ENCODE assay signal across 22 cellular contexts in genomic region chr6:27771240-27771639, GRCh38.
DNase-seq lines count a peak whose midpoint lies in the region; ATAC-seq and TF ChIP-seq lines count a peak whose summit lies in the region.
"Had no signal": no experiment of that assay in that cellular context is flagged by ENCODE, and none has a peak within 500 bp of the region (broad histone marks: within the 10 kb centered on the region; RNA-seq: fewer than 3 reads in every experiment).

No MANE protein-coding gene starts in this region.

- H3F3A ChIP-seq in neural progenitor cell (ENCODE audit: low read depth): peaks cover 34% of the 10 kb centered on the region

- intact Hi-C loops in left lung (cut with DNase I): no loop called here

- H3K27me3 Mint-ChIP-seq in endodermal cell (ENCODE audit: insufficient read depth) (peaks cover 52% of the 10 kb centered on the region), neural progenitor cell (ENCODE audit: insufficient read depth, low read depth) (peaks cover 2% of the 10 kb centered on the region)

- no peak overlapping the region for H3K27ac ChIP-seq in endodermal cell (ENCODE audit: low read depth, low read length)
- no peak overlapping the region for H3K27ac ChIP-seq in neural progenitor cell
- no peak overlapping the region for H3K27ac ChIP-seq in left lung
- H3K27ac ChIP-seq: breast epithelium, coronary artery, PC-9, upper lobe of right lung had no signal

- peak overlapping the region; percentile 54 for H3K4me3 Mint-ChIP-seq in endodermal cell
- no peak overlapping the region for H3K4me3 Mint-ChIP-seq in neural progenitor cell
- H3K4me3 Mint-ChIP-seq: natural killer cell treated with Interleukin-12 subunit alpha and Interleukin-12 subunit beta and Interleukin-15 and Interleukin-18, amount 100 ng/mL, for 72 hours had no signal

- ATAC-seq in GM18868 (IDR thresholded peaks at IDR 0.05; ENCODE audit: unreplicated experiment): no peak
- no peak for ATAC-seq in left lung
- ATAC-seq in GM21447 (IDR thresholded peaks at IDR 0.05; ENCODE audit: unreplicated experiment): no peak
- ATAC-seq: activated CD8-positive, alpha-beta T cell treated with anti-CD3 and anti-CD28 coated beads for 36 hours; natural killer cell treated with Interleukin-12 subunit alpha and Interleukin-12 subunit beta and Interleukin-15 and Interleukin-18, amount 100 ng/mL, for 72 hours; upper lobe of right lung had no signal

- no peaks in the 10 kb centered on the region for H3K79me2 ChIP-seq in neural progenitor cell (ENCODE audit: low read depth)

- H4K20me1 ChIP-seq in neural progenitor cell (ENCODE audit: low read depth): no peaks in the 10 kb centered on the region

- no peaks in the 10 kb centered on the region for H3K36me3 ChIP-seq in endodermal cell (ENCODE audit: control insufficient read depth, insufficient read depth, low read length)
- H3K36me3 ChIP-seq in neural progenitor cell: no peaks in the 10 kb centered on the region
- no peaks in the 10 kb centered on the region for H3K36me3 ChIP-seq in left lung
- H3K36me3 ChIP-seq: breast epithelium, upper lobe of right lung had no signal

- H3K9me3 Mint-ChIP-seq in endodermal cell (peaks cover 27% of the 10 kb centered on the region), neural progenitor cell (peaks cover 5% of the 10 kb centered on the region)
- H3K9me3 Mint-ChIP-seq: activated CD8-positive, alpha-beta T cell treated with anti-CD3 and anti-CD28 coated beads for 36 hours; natural killer cell treated with Interleukin-12 subunit alpha and Interleukin-12 subunit beta and Interleukin-15 and Interleukin-18, amount 100 ng/mL, for 72 hours had no signal

- H3K27ac Mint-ChIP-seq in endodermal cell: no peak overlapping the region
- H3K27ac Mint-ChIP-seq in neural progenitor cell: no peak overlapping the region
- H3K27ac Mint-ChIP-seq: activated CD8-positive, alpha-beta T cell treated with anti-CD3 and anti-CD28 coated beads for 36 hours; natural killer cell treated with Interleukin-12 subunit alpha and Interleukin-12 subunit beta and Interleukin-15 and Interleukin-18, amount 100 ng/mL, for 72 hours; progenitor cell of endocrine pancreas had no signal

- H3K4me1 ChIP-seq in endodermal cell (ENCODE audit: control insufficient read depth, insufficient read depth, low read length) (peaks cover 8% of the 10 kb centered on the region), neural progenitor cell (peaks cover 21% of the 10 kb centered on the region), left lung (peaks cover 0 to 23% of the 10 kb centered on the region in 2 donors)
- H3K4me1 ChIP-seq: breast epithelium had no signal

- DNase-seq in SIG-M5 treated with dmso at 0.1 percent for 504 hours (lab: John Stamatoyannopoulos, UW; ENCODE audit: unreplicated experiment) (peak; percentile 28), SIG-M5 (lab: John Stamatoyannopoulos, UW) (no peak), SKM-1 (lab: John Stamatoyannopoulos, UW; ENCODE audit: unreplicated experiment) (peak; percentile 9), endodermal cell (peak; percentile 63), neural progenitor cell (ENCODE audit: low spot score) (peak; percentile 52), left lung (no peak)
- DNase-seq: 8988T; activated CD8-positive, alpha-beta T cell treated with anti-CD3 and anti-CD28 coated beads for 36 hours; activated gamma-delta T cell treated with Interleukin-2 at 50 U/mL for 16 hours; IMR-90; MM.1S; NCI-H187; PC-9; SHP77 treated with DMSO at 0.1 percent for 48 hours; T-helper 2 cell; upper lobe of right lung had no signal

- H3K4me3 ChIP-seq in endodermal cell (ENCODE audit: low read length): peak overlapping the region; percentile 77
- peak overlapping the region; percentile 44 for H3K4me3 ChIP-seq in neural progenitor cell
- no peak overlapping the region for H3K4me3 ChIP-seq in left lung
- H3K4me3 ChIP-seq: PC-9, upper lobe of right lung had no signal

- H2AFZ ChIP-seq in neural progenitor cell (replicated peaks): no peak overlapping the region
- H2AFZ ChIP-seq: PC-9 had no signal

- H3K4me2 ChIP-seq in neural progenitor cell: peak overlapping the region; percentile 69
- H3K4me2 ChIP-seq: PC-9 had no signal

- peaks cover 20% of the 10 kb centered on the region for H3K9me3 ChIP-seq in endodermal cell (ENCODE audit: control insufficient read depth, low read length)
- no peaks in the 10 kb centered on the region for H3K9me3 ChIP-seq in neural progenitor cell (ENCODE audit: low read depth)
- H3K9me3 ChIP-seq in left lung: no peaks in the 10 kb centered on the region
- H3K9me3 ChIP-seq: breast epithelium, upper lobe of right lung had no signal

- H3K27me3 ChIP-seq in endodermal cell (ENCODE audit: control insufficient read depth, insufficient read depth, low read length, poor library complexity, severe bottlenecking) (peaks cover 32% of the 10 kb centered on the region), neural progenitor cell (peaks cover 77% of the 10 kb centered on the region), left lung (peaks cover 0 to 47% of the 10 kb centered on the region in 2 donors)

- H3K36me3 Mint-ChIP-seq in endodermal cell (ENCODE audit: low read depth) (peaks cover 4% of the 10 kb centered on the region), neural progenitor cell (no peaks in the 10 kb centered on the region)
- H3K36me3 Mint-ChIP-seq: natural killer cell treated with Interleukin-12 subunit alpha and Interleukin-12 subunit beta and Interleukin-15 and Interleukin-18, amount 100 ng/mL, for 72 hours had no signal

- H3K9ac ChIP-seq in endodermal cell (ENCODE audit: extremely low read depth, low read length, poor library complexity, severe bottlenecking) (no peak overlapping the region), neural progenitor cell (no peak overlapping the region)

- no peak for TF ChIP-seq CTCF in endodermal cell (conservative IDR thresholded peaks at IDR 0.05)
- no peak for TF ChIP-seq CTCF in neural progenitor cell (IDR thresholded peaks at IDR 0.05)
- TF ChIP-seq CTCF in left lung (IDR thresholded peaks at IDR 0.05): no peak

- 30% methylated on average over 4 of the region's 4 CpGs; no CpG with 5 or more reads in 1 of the 2 experiments for WGBS in endodermal cell (ENCODE audit: insufficient coverage in 1 of 2, insufficient read length in 1 of 2), 2 experiments

- H3K4me1 Mint-ChIP-seq in endodermal cell (peaks cover 28% of the 10 kb centered on the region), neural progenitor cell (peaks cover 17% of the 10 kb centered on the region)

Comparison
In these comparisons a context has a peak if more than half of its experiments do, and no peak if none do; other contexts are left out.
1. DNase-seq: peak in SIG-M5 treated with dmso at 0.1 percent for 504 hours (single experiment), SKM-1 (single experiment), endodermal cell (single experiment) and neural progenitor cell (single experiment); none in SIG-M5 (single experiment) and left lung (0 of 2).
2. H3K4me3 ChIP-seq: peak in endodermal cell (single experiment) and neural progenitor cell (single experiment); none in left lung (0 of 2).